ENCODE assay signal across 29 cellular contexts in the genomic region with DNA sequence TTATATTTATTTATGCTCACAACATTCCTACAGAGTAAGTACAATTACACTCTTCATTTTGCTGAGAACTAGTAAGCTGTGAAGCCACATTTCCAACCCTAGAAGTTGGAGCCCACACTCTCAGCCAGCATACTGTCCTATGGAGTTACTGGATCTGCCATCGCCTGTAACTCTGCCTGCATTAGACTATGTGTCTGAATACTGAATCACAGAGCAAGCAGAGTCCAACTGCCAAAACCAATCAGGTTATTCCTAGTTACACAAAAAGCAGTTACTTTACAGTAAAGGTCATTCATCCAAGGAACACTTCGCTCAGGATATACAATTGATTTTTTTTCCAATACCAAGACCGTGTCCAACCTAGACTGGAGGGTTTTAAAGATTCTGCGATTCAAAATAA. TPM values are rescaled to one million over a fixed set of nuclear protein-coding genes. Genes with fewer than 3 reads are reported as not detected.
"Had no signal": no experiment of that assay in that cellular context is flagged by ENCODE, and none has a peak within 500 bp of the region (broad histone marks: within the 10 kb centered on the region; RNA-seq: fewer than 3 reads in every experiment).

No MANE protein-coding gene starts in this region.

- H3K4me3 Mint-ChIP-seq: naive thymus-derived CD4-positive, alpha-beta T cell; natural killer cell treated with Interleukin-12 subunit alpha and Interleukin-12 subunit beta and Interleukin-15 and Interleukin-18, amount 100 ng/mL, for 72 hours; stimulated activated naive B cell treated with anti-CD40 and anti-IgM and Interleukin-4, amounts not matched to agents 10 μg/mL and 1 μg/mL and 100 μg/mL, for 72 hours had no signal

- H3K27me3 ChIP-seq: pancreas, stomach, testis, tibial artery, upper lobe of right lung had no signal

- H3K27ac Mint-ChIP-seq: stimulated activated naive B cell treated with anti-CD40 and anti-IgM and Interleukin-4, amounts not matched to agents 10 μg/mL and 1 μg/mL and 100 μg/mL, for 72 hours had no signal

- H3K27ac ChIP-seq: left ventricle myocardium inferior, pancreas, prostate gland, skin epidermis, stomach, testis, tibial artery, upper lobe of right lung had no signal

- H3K4me1 ChIP-seq: left ventricle myocardium inferior, pancreas, prostate gland, testis, tibial artery, upper lobe of right lung had no signal

- H3K4me3 ChIP-seq: left ventricle myocardium inferior, lung, mucosa of descending colon, pancreas, prostate gland, skin epidermis, stomach, testis, tibial artery, upper lobe of right lung had no signal

- H3K36me3 Mint-ChIP-seq: natural killer cell treated with Interleukin-12 subunit alpha and Interleukin-12 subunit beta and Interleukin-15 and Interleukin-18, amount 100 ng/mL, for 72 hours; stimulated activated naive B cell treated with anti-CD40 and anti-IgM and Interleukin-4, amounts not matched to agents 10 μg/mL and 1 μg/mL and 100 μg/mL, for 72 hours had no signal

- H3K27me3 Mint-ChIP-seq: naive thymus-derived CD4-positive, alpha-beta T cell; stimulated activated naive B cell treated with anti-CD40 and anti-IgM and Interleukin-4, amounts not matched to agents 10 μg/mL and 1 μg/mL and 100 μg/mL, for 72 hours had no signal

- ATAC-seq: mucosa of descending colon; naive thymus-derived CD4-positive, alpha-beta T cell; natural killer cell treated with Interleukin-12 subunit alpha and Interleukin-12 subunit beta and Interleukin-15 and Interleukin-18, amount 100 ng/mL, for 72 hours; right cardiac atrium; sciatic nerve; stimulated activated naive B cell treated with anti-CD40 and anti-IgM and Interleukin-4, amounts not matched to agents 10 μg/mL and 1 μg/mL and 100 μg/mL, for 72 hours; stimulated activated naive CD8-positive, alpha-beta T cell treated with anti-CD3 and anti-CD28 coated beads, Interleukin-15, Interleukin-2, amounts not matched to agents 100 U/mL and 50 U/mL, for 24 hours; upper lobe of right lung had no signal

- H3K9me3 ChIP-seq: left ventricle myocardium inferior, mucosa of descending colon, pancreas, prostate gland, stomach, testis, tibial artery, upper lobe of right lung had no signal

- H3K36me3 ChIP-seq: left ventricle myocardium inferior, pancreas, prostate gland, stomach, tibial artery, upper lobe of right lung had no signal

- FAIRE-seq: pancreas, urothelium cell line had no signal

- DNase-seq: islet precursor cell; left ventricle myocardium inferior; midbrain; mucosa of descending colon; naive thymus-derived CD4-positive, alpha-beta T cell; nucleus accumbens; pancreas; posterior cingulate gyrus; retina; right cardiac atrium; stimulated activated CD4-positive, alpha-beta T cell treated with anti-CD3 and anti-CD28 coated beads, Interleukin-12 subunit alpha, Interleukin-12 subunit beta, amount 100 ng/mL, for 4 hours; stimulated activated CD4-positive, alpha-beta T cell treated with anti-CD3 and anti-CD28 coated beads, Interleukin-15, amount 100 ng/mL, for 24 hours; stimulated activated CD4-positive, alpha-beta T cell treated with anti-CD3 and anti-CD28 coated beads, Interleukin-2, amount 100 ng/mL, for 24 hours; stimulated activated CD4-positive, alpha-beta T cell treated with anti-CD3 and anti-CD28 coated beads, Interleukin-4, amount 100 ng/mL, for 1 hour; stimulated activated naive B cell treated with anti-CD40 and anti-IgM and Interleukin-4, amounts not matched to agents 10 μg/mL and 1 μg/mL and 100 μg/mL, for 72 hours; stimulated activated naive CD8-positive, alpha-beta T cell treated with anti-CD3 and anti-CD28 coated beads, Interleukin-15, Interleukin-2, amounts not matched to agents 100 U/mL and 50 U/mL, for 24 hours; stomach; testis; tibial artery; trophoblast cell; upper lobe of right lung had no signal

RNA-seq across cellular contexts. Expression of a gene that starts 21.5 kb away (rescaled TPM):
- total RNA-seq: kidney epithelial cell, left ventricle myocardium inferior had no signal
- polyA plus RNA-seq: naive thymus-derived CD4-positive, alpha-beta T cell; neural cell; right cardiac atrium; stomach had no signal
